Comparison of ENCODE assay signal across 31 cellular contexts in the genomic region with DNA sequence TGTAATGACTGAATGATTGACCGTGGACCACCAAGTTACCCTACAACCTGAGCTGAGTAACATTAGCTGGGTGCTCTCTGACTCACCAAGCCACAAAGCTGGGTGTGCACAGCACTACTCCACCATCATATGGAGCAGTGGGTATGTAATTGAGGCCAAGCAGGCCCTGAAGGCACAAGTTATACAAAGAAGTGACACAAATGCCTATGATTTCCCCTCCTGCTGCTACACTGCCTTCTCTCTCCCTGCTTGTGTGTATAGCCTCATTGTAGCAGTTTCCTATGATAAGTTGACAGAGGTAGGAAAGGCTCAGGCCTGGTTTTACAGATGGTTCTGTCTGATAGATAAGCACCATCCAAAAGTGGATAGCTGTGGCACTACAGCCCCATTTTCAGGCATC.
"Had no signal": no experiment of that assay in that cellular context is flagged by ENCODE, and none has a peak within 500 bp of the region (broad histone marks: within the 10 kb centered on the region; RNA-seq: fewer than 3 reads in every experiment).

No MANE protein-coding gene starts in this region.

- H3K4me3 ChIP-seq: adrenal gland, body of pancreas, esophagus squamous epithelium, heart left ventricle had no signal

- H3K36me3 ChIP-seq: adrenal gland, esophagus squamous epithelium, heart left ventricle had no signal

- H3K27ac ChIP-seq: adrenal gland, body of pancreas, epithelial cell of prostate, esophagus squamous epithelium, heart left ventricle had no signal

- DNase-seq: activated CD4-positive, alpha-beta memory T cell treated with anti-CD3 and anti-CD28 coated beads for 36 hours; activated CD4-positive, alpha-beta T cell treated with anti-CD3 and anti-CD28 coated beads for 36 hours; activated CD4-positive, alpha-beta T cell treated with anti-CD3 and anti-CD28 coated beads, Interleukin-2, amount 10 ng/mL, durations not matched to agents 24 days and 14 days; activated CD4-positive, CD25-positive, alpha-beta regulatory T cell; activated CD4-positive, CD25-positive, alpha-beta regulatory T cell treated with anti-CD3 and anti-CD28 coated beads, Interleukin-2, amount 50 U/mL, for 72 hours; activated CD8-positive, alpha-beta memory T cell treated with anti-CD3 and anti-CD28 coated beads, Interleukin-2, amount 10 ng/mL, durations not matched to agents 7 days and 5 days; activated CD8-positive, alpha-beta memory T cell treated with anti-CD3 and anti-CD28 coated beads, Interleukin-2, amount 50 U/mL, for 4 hours; activated CD8-positive, alpha-beta T cell treated with anti-CD3 and anti-CD28 coated beads, Interleukin-2, amount 10 ng/mL, durations not matched to agents 7 days and 5 days; activated effector memory CD4-positive, alpha-beta T cell treated with anti-CD3 and anti-CD28 coated beads, Interleukin-2, amount 50 U/mL, for 16 hours; activated naive CD4-positive, alpha-beta T cell treated with anti-CD3 and anti-CD28 coated beads for 36 hours; activated naive CD8-positive, alpha-beta T cell treated with anti-CD3 and anti-CD28 coated beads for 36 hours; activated naive CD8-positive, alpha-beta T cell treated with anti-CD3 and anti-CD28 coated beads, Interleukin-2, amount 50 U/mL, for 24 hours; activated T-cell treated with anti-CD3 and anti-CD28 coated beads, Interleukin-2, amount 50 U/mL, for 1 hour; activated T-cell treated with anti-CD3 and anti-CD28 coated beads, Interleukin-2, amount 50 U/mL, for 48 hours; adrenal gland; amygdala; aorta; body of pancreas; caudate nucleus; cortex of kidney; effector CD8-positive, alpha-beta T cell; esophagus squamous epithelium; glutamatergic neuron; heart left ventricle; T-helper 17 cell; T1000 had no signal

- H3K27me3 ChIP-seq: adrenal gland, body of pancreas, esophagus squamous epithelium, heart left ventricle had no signal

- H3K4me1 ChIP-seq: adrenal gland, body of pancreas, esophagus squamous epithelium, heart left ventricle had no signal

- FAIRE-seq: colon, endometrium, endothelial cell of umbilical vein, frontal cortex had no signal
